11 cellular contexts compared by ENCODE assay signal in genomic region chr5:153964201-153965101, GRCh38.
DNase-seq lines count a peak whose midpoint lies in the region; ATAC-seq and TF ChIP-seq lines count a peak whose summit lies in the region.
"Had no signal": no experiment of that assay in that cellular context is flagged by ENCODE, and none has a peak within 500 bp of the region (broad histone marks: within the 10 kb centered on the region; RNA-seq: fewer than 3 reads in every experiment).

No MANE protein-coding gene starts in this region.

- DNase-seq in amniotic epithelial cell (ENCODE audit: low read depth) = peak; percentile 10
- no peak for DNase-seq in left lung
- DNase-seq in activated effector memory CD4-positive, alpha-beta T cell treated with anti-CD3 and anti-CD28 coated beads, Interleukin-2, amount 50 U/mL, for 16 hours = no peak
- DNase-seq in NCI-H446 (lab: John Stamatoyannopoulos, UW) = no peak
- no peak for DNase-seq in activated naive CD8-positive, alpha-beta T cell treated with anti-CD3 and anti-CD28 coated beads, Interleukin-2, amount 50 U/mL, for 24 hours
- DNase-seq: GOT3 had no signal

- intact Hi-C loops in left lung (cut with DNase I) = loop anchor here in 1 of 2 donors (5.0 kb wide), 2 partner anchors 467 to 1432 kb away; no protein-coding TSS in a partner anchor

- peaks cover 7% of the 10 kb centered on the region; the same call in 1 of the 2 replicates for H3K27me3 ChIP-seq in ACC112 (ENCODE audit: insufficient read depth, low read length)
- H3K27me3 ChIP-seq in left lung = no peaks in the 10 kb centered on the region
- H3K27me3 ChIP-seq: colonic mucosa had no signal

- no peaks in the 10 kb centered on the region for H3K9me3 ChIP-seq in left lung
- H3K9me3 ChIP-seq: colonic mucosa had no signal

- H3K4me1 ChIP-seq in ACC112 (ENCODE audit: control insufficient read depth, insufficient read depth, low read length, unreplicated experiment) (no peaks in the 10 kb centered on the region), left lung (no peaks in the 10 kb centered on the region)
- H3K4me1 ChIP-seq: colonic mucosa had no signal

- no peak for TF ChIP-seq CTCF in left lung (IDR thresholded peaks at IDR 0.05)

- H3K27me3 Mint-ChIP-seq in activated naive CD8-positive, alpha-beta T cell treated with anti-CD3 and anti-CD28 coated beads, Interleukin-2, amount 50 U/mL, for 24 hours = peaks cover 3% of the 10 kb centered on the region

- H2AFZ ChIP-seq in ACC112 (ENCODE audit: low read length, unreplicated experiment) = peak overlapping the region; percentile 40

- no peak overlapping the region for H3K27ac Mint-ChIP-seq in activated naive CD8-positive, alpha-beta T cell treated with anti-CD3 and anti-CD28 coated beads, Interleukin-2, amount 50 U/mL, for 24 hours

- H3K27ac ChIP-seq in ACC112 (ENCODE audit: low read depth, low read length) = no peak overlapping the region
- H3K27ac ChIP-seq in left lung = no peak overlapping the region
- H3K27ac ChIP-seq: C4-2B, colonic mucosa had no signal

- no peaks in the 10 kb centered on the region for H3K36me3 ChIP-seq in ACC112 (ENCODE audit: insufficient read depth, low read length)
- no peaks in the 10 kb centered on the region for H3K36me3 ChIP-seq in left lung
- H3K36me3 ChIP-seq: colonic mucosa had no signal

- no peak overlapping the region for H3K4me3 Mint-ChIP-seq in activated naive CD8-positive, alpha-beta T cell treated with anti-CD3 and anti-CD28 coated beads, Interleukin-2, amount 50 U/mL, for 24 hours

- H3K4me1 Mint-ChIP-seq in activated naive CD8-positive, alpha-beta T cell treated with anti-CD3 and anti-CD28 coated beads, Interleukin-2, amount 50 U/mL, for 24 hours = peaks cover 10% of the 10 kb centered on the region

- no peaks in the 10 kb centered on the region for H3K79me2 ChIP-seq in ACC112 (ENCODE audit: control insufficient read depth, insufficient read depth, low read length, unreplicated experiment)

- no peaks in the 10 kb centered on the region for H3K9me3 Mint-ChIP-seq in activated naive CD8-positive, alpha-beta T cell treated with anti-CD3 and anti-CD28 coated beads, Interleukin-2, amount 50 U/mL, for 24 hours

- no peaks in the 10 kb centered on the region for H3K36me3 Mint-ChIP-seq in activated naive CD8-positive, alpha-beta T cell treated with anti-CD3 and anti-CD28 coated beads, Interleukin-2, amount 50 U/mL, for 24 hours (ENCODE audit: low read depth)

- H3K4me3 ChIP-seq in ACC112 (ENCODE audit: low read depth, low read length) = peak overlapping the region; percentile 35; the same call in 1 of the 2 replicates
- H3K4me3 ChIP-seq in left lung = no peak overlapping the region
- H3K4me3 ChIP-seq: colonic mucosa had no signal

- peak; percentile 16 for ATAC-seq in GM21529 (IDR thresholded peaks at IDR 0.05; ENCODE audit: unreplicated experiment)
- ATAC-seq in left lung = peak; percentile 15
- no peak for ATAC-seq in HG02870 (IDR thresholded peaks at IDR 0.05; ENCODE audit: unreplicated experiment)
- ATAC-seq in activated naive CD8-positive, alpha-beta T cell treated with anti-CD3 and anti-CD28 coated beads, Interleukin-2, amount 50 U/mL, for 24 hours = no peak

Comparison
In these comparisons a context has a peak if more than half of its experiments do, and no peak if none do; other contexts are left out.
1. ATAC-seq: peak in GM21529 (single experiment) and left lung (single experiment); none in HG02870 (single experiment) and activated naive CD8-positive, alpha-beta T cell treated with anti-CD3 and anti-CD28 coated beads, Interleukin-2, amount 50 U/mL, for 24 hours (single experiment).